ENCODE assay signal across 16 cellular contexts in genomic region chr6:99608059-99608885, GRCh38. TPM values are rescaled to one million over a fixed set of nuclear protein-coding genes. Genes with fewer than 3 reads are reported as not detected.
DNase-seq lines count a peak whose midpoint lies in the region; ATAC-seq, FAIRE-seq and TF ChIP-seq lines count a peak whose summit lies in the region.
"Had no signal": no experiment of that assay in that cellular context is flagged by ENCODE, and none has a peak within 500 bp of the region (broad histone marks: within the 10 kb centered on the region; RNA-seq: fewer than 3 reads in every experiment).

No MANE protein-coding gene starts in this region.

- TF ChIP-seq EP300 in H1 (IDR thresholded peaks at IDR 0.05; ENCODE audit: borderline replicate concordance in 1 of 2, low read depth in 2 of 2, low read length in 2 of 2) = no peak

- H2BK15ac ChIP-seq in IMR-90 (ENCODE audit: low read depth, low read length) = no peak overlapping the region
- no peak overlapping the region for H2BK15ac ChIP-seq in H1 (ENCODE audit: low read length)

- FAIRE-seq in H1 (lab: Jason Lieb, UNC) = no peak

- no peak overlapping the region for H2BK5ac ChIP-seq in IMR-90 (ENCODE audit: low read depth, low read length, poor library complexity, severe bottlenecking)
- H2BK5ac ChIP-seq in H1 (ENCODE audit: low read depth, low read length) = no peak overlapping the region; the same call in 1 of the 2 replicates

- intact Hi-C loops in IMR-90 (cut with micrococcal nuclease) = no loop called here

- H2AK5ac ChIP-seq in IMR-90 (ENCODE audit: low read depth, low read length) = no peak overlapping the region
- H2AK5ac ChIP-seq in H1 (ENCODE audit: low read depth, low read length) = no peak overlapping the region

- no TSS peak for BruUV-seq in IMR-90 (replicated peaks; lab: Mats Ljungman, UMichigan)

- peaks cover 8% of the 10 kb centered on the region for H3K36me3 Mint-ChIP-seq in activated naive CD4-positive, alpha-beta T cell treated with anti-CD3 and anti-CD28 coated beads, Interleukin-2, amount 10 ng/mL, durations not matched to agents 7 days and 5 days
- peaks cover 0 to 35% of the 10 kb centered on the region in 2 donors for H3K36me3 Mint-ChIP-seq in activated naive CD4-positive, alpha-beta T cell treated with anti-CD3 and anti-CD28 coated beads, Interleukin-2, amount 50 U/mL, for 72 hours

- POLR2A ChIA-PET in IMR-90 (lab: Charles Lee; ENCODE audit: unreplicated experiment) (no interaction called here), H1 (lab: Charles Lee; ENCODE audit: partially characterized antibody) (interaction anchor here (0.9 to 3.1 kb wide), 4 partner anchors 12 to 40 kb away, joined by 3 to 18 read pairs (median 4); partner anchors contain the start of gene CCNC)

- H3K27me3 ChIP-seq in IMR-90 (ENCODE audit: control insufficient read depth, insufficient read depth, low read length) = peaks cover 95% of the 10 kb centered on the region
- H3K27me3 ChIP-seq in H1 (replicated peaks in 1 of 4; ENCODE audit: control insufficient read depth in 3 of 4, extremely low read depth in 1 of 4, insufficient read depth in 3 of 4, low read length in 3 of 4) = peaks cover 89 to 100% (median 95%) of the 10 kb centered on the region in 4 experiments

- no peaks in the 10 kb centered on the region for H4K20me1 ChIP-seq in IMR-90 (ENCODE audit: insufficient read depth, low read length)
- H4K20me1 ChIP-seq in H1 (replicated peaks in 1 of 2; ENCODE audit: control insufficient read depth in 1 of 2, insufficient read depth in 2 of 2, low read length in 2 of 2) = peaks cover 18 to 31% of the 10 kb centered on the region in 2 experiments

- H4K8ac ChIP-seq in IMR-90 (ENCODE audit: low read depth in 2 of 2, low read length in 2 of 2) = no peak overlapping the region
- no peak overlapping the region for H4K8ac ChIP-seq in H1 (ENCODE audit: extremely low read depth, insufficient read depth, low read length)

- H3K9me3 Mint-ChIP-seq in activated naive CD4-positive, alpha-beta T cell treated with anti-CD3 and anti-CD28 coated beads, Interleukin-2, amount 10 ng/mL, durations not matched to agents 7 days and 5 days = no peaks in the 10 kb centered on the region
- H3K9me3 Mint-ChIP-seq in activated naive CD4-positive, alpha-beta T cell treated with anti-CD3 and anti-CD28 coated beads, Interleukin-2, amount 50 U/mL, for 72 hours = peaks cover 0 to 6% of the 10 kb centered on the region in 2 donors

- H2AK9ac ChIP-seq in IMR-90 (replicated peaks; ENCODE audit: low read depth, low read length, poor library complexity) = no peak overlapping the region

- H3K9me1 ChIP-seq in IMR-90 (ENCODE audit: insufficient read depth, low read length) = peaks cover 3% of the 10 kb centered on the region

- WGBS in IMR-90 (ENCODE audit: extremely low coverage in 2 of 2, insufficient read length in 1 of 2), 2 experiments = 4% methylated on average over 4 of the region's 29 CpGs; no CpG with 5 or more reads in 1 of the 2 experiments
- WGBS in H1 (ENCODE audit: extremely low coverage in 1 of 2, insufficient coverage in 1 of 2, insufficient read length in 1 of 2, insufficient replicate concordance in 2 of 2, low coverage in 1 of 2, low lambda C conversion rate in 2 of 2, missing lambda C conversion rate in 1 of 2), 2 experiments = 5% methylated on average over 29 of the region's 29 CpGs; no CpG with 5 or more reads in 1 of the 2 experiments

- H3K4me1 Mint-ChIP-seq in activated naive CD4-positive, alpha-beta T cell treated with anti-CD3 and anti-CD28 coated beads, Interleukin-2, amount 10 ng/mL, durations not matched to agents 7 days and 5 days = peaks cover 32% of the 10 kb centered on the region

- H3K4me2 ChIP-seq in IMR-90 (ENCODE audit: low read depth, low read length) (no peak overlapping the region), H1 (ENCODE audit: insufficient read depth in 1 of 2, low read depth in 2 of 2, low read length in 2 of 2) (peak overlapping the region; percentile 43 to 52; a peak in 3 of 4 replicates)
- H3K4me2 ChIP-seq: PC-9 had no signal

- H3K79me1 ChIP-seq in IMR-90 (ENCODE audit: low read depth in 1 of 2, low read length in 2 of 2) = no peaks in the 10 kb centered on the region
- H3K79me1 ChIP-seq in H1 (ENCODE audit: low read depth, low read length) = no peaks in the 10 kb centered on the region

- H3K4ac ChIP-seq in IMR-90 (ENCODE audit: low read depth, low read length) (no peak overlapping the region), H1 (replicated peaks; ENCODE audit: insufficient read length, low read depth, low read length) (no peak overlapping the region)

- no peak overlapping the region for H3K27ac ChIP-seq in IMR-90 (ENCODE audit: insufficient read depth, low read length)
- H3K27ac ChIP-seq in H1 (ENCODE audit: low read depth, low read length) = no peak overlapping the region
- H3K27ac ChIP-seq: PC-9 had no signal

- no peaks in the 10 kb centered on the region for H3K79me2 ChIP-seq in H1 (ENCODE audit: control insufficient read depth in 1 of 2, insufficient read depth in 2 of 2, low read length in 2 of 2)

- no peak overlapping the region for H3K4me3 ChIP-seq in IMR-90 (ENCODE audit: insufficient read depth, low read depth, low read length)
- H3K4me3 ChIP-seq in H1 (ENCODE audit: extremely low read depth in 1 of 4, insufficient read depth in 2 of 4, low read depth in 3 of 4, low read length in 4 of 4) = peak overlapping the region in 1 of 4 experiments; percentile 33; a peak in 2 of 8 replicates
- H3K4me3 ChIP-seq: MG63, PC-9 had no signal

- H3K18ac ChIP-seq in IMR-90 (ENCODE audit: low read depth, low read length) = no peak overlapping the region
- no peak overlapping the region for H3K18ac ChIP-seq in H1 (ENCODE audit: extremely low read depth, low read length)

- H3K27me3 Mint-ChIP-seq in activated naive CD4-positive, alpha-beta T cell treated with anti-CD3 and anti-CD28 coated beads, Interleukin-2, amount 10 ng/mL, durations not matched to agents 7 days and 5 days = peaks cover 97% of the 10 kb centered on the region

- no peak overlapping the region for H3K23ac ChIP-seq in IMR-90 (ENCODE audit: low read depth, low read length)
- no peak overlapping the region for H3K23ac ChIP-seq in H1 (ENCODE audit: insufficient read length)

- H3K27ac Mint-ChIP-seq in activated naive CD4-positive, alpha-beta T cell treated with anti-CD3 and anti-CD28 coated beads, Interleukin-2, amount 10 ng/mL, durations not matched to agents 7 days and 5 days = peak overlapping the region; percentile 37
- H3K27ac Mint-ChIP-seq in activated naive CD4-positive, alpha-beta T cell treated with anti-CD3 and anti-CD28 coated beads, Interleukin-2, amount 50 U/mL, for 72 hours = peak overlapping the region in 1 of 2 donors; percentile 55

- H2BK20ac ChIP-seq in IMR-90 (ENCODE audit: low read depth, low read length) (no peak overlapping the region), H1 (ENCODE audit: low read length) (no peak overlapping the region)

- H3K9me3 ChIP-seq in IMR-90 (ENCODE audit: control insufficient read depth, insufficient read depth, low read length) (peaks cover 17% of the 10 kb centered on the region), H1 (ENCODE audit: insufficient read depth in 2 of 2, low read depth in 1 of 2, low read length in 1 of 2) (no peaks in the 10 kb centered on the region)
- H3K9me3 ChIP-seq: BE2C, MG63 had no signal

- no peak for DNase-seq in activated naive CD4-positive, alpha-beta T cell treated with anti-CD3 and anti-CD28 coated beads, Interleukin-2, amount 10 ng/mL, durations not matched to agents 7 days and 5 days
- no peak for DNase-seq in activated naive CD4-positive, alpha-beta T cell treated with anti-CD3 and anti-CD28 coated beads, Interleukin-2, amount 50 U/mL, for 72 hours (ENCODE audit: low spot score in 2 of 2)
- DNase-seq in IMR-90 (no peak), H1 (ENCODE audit: low read depth in 1 of 2, low spot score in 2 of 2) (peak in 1 of 2 experiments; percentile 58), retina (peak; percentile 39), 8988T (no peak), kidney glomerular epithelial cell (lab: John Stamatoyannopoulos, UW) (no peak)
- DNase-seq: BE2C; CD4-positive, alpha-beta memory T cell; DMS79; GDM1; GOT3; MG63; NCI-H1105; NCI-H1694 treated with DMSO at 0.1 percent for 48 hours; PC-9 had no signal

- TF ChIP-seq CTCF in IMR-90 (conservative IDR thresholded peaks at IDR 0.05; ENCODE audit: low read depth, low read length) = no peak
- no peak for TF ChIP-seq CTCF in H1 (IDR thresholded peaks at IDR 0.05; ENCODE audit: control extremely low read depth in 1 of 3, insufficient read depth in 1 of 3, low read depth in 1 of 3, low read length in 3 of 3)

- no peak for ATAC-seq in activated naive CD4-positive, alpha-beta T cell treated with anti-CD3 and anti-CD28 coated beads, Interleukin-2, amount 50 U/mL, for 72 hours
- no peak for ATAC-seq in IMR-90 (ENCODE audit: low read depth)

- H2AFZ ChIP-seq in IMR-90 (replicated peaks; ENCODE audit: low read length, poor library complexity) = peak overlapping the region; percentile 44
- no peak overlapping the region for H2AFZ ChIP-seq in H1 (ENCODE audit: low read length)
- H2AFZ ChIP-seq: PC-9 had no signal

- H3K23me2 ChIP-seq in H1 (ENCODE audit: low read depth, low read length) = peaks cover 4% of the 10 kb centered on the region; the same call in 1 of the 2 replicates

- H4K91ac ChIP-seq in IMR-90 (ENCODE audit: insufficient read depth, low read depth, low read length) (no peak overlapping the region), H1 (replicated peaks; ENCODE audit: insufficient read length, low read length) (no peak overlapping the region)

- no peaks in the 10 kb centered on the region for H3K36me3 ChIP-seq in IMR-90 (ENCODE audit: control insufficient read depth, insufficient read depth, low read length)
- no peaks in the 10 kb centered on the region; a peak in 1 of 8 replicates for H3K36me3 ChIP-seq in H1 (ENCODE audit: control insufficient read depth in 2 of 4, insufficient read depth in 4 of 4, low read length in 3 of 4)
- H3K36me3 ChIP-seq: BE2C, MG63 had no signal

- TF ChIP-seq RAD21 in IMR-90 (IDR thresholded peaks at IDR 0.05; ENCODE audit: low read length) (no peak), H1 (IDR thresholded peaks at IDR 0.05 in 1 of 2, conservative IDR thresholded peaks at IDR 0.05 in 1 of 2; ENCODE audit: low read depth in 2 of 2, low read length in 2 of 2) (no peak)

- dilution Hi-C loops in IMR-90 (cut with HindIII; ENCODE audit: low sequenced_read_pairs, unreplicated experiment) = no loop called here

- H2BK120ac ChIP-seq in IMR-90 (ENCODE audit: low read depth, low read length) (no peak overlapping the region), H1 (replicated peaks; ENCODE audit: low read depth, low read length) (no peak overlapping the region)

- H3K14ac ChIP-seq in IMR-90 (replicated peaks; ENCODE audit: low read depth, low read length) (no peak overlapping the region), H1 (ENCODE audit: insufficient read length) (no peak overlapping the region)

- H2BK12ac ChIP-seq in H1 (ENCODE audit: low read depth, low read length) = 0 out of 2 replicates have a peak overlapping the region, but pooled peaks have one; percentile 80

- CTCF ChIA-PET in activated naive CD4-positive, alpha-beta T cell treated with anti-CD3 and anti-CD28 coated beads, Interleukin-2, amount 10 ng/mL, durations not matched to agents 7 days and 5 days (lab: Charles Lee) = interaction anchor here (0.6 to 3.6 kb wide), 3 partner anchors 11 to 867 kb away, joined by 3 to 17 read pairs (median 3); no protein-coding TSS in a partner anchor
- CTCF ChIA-PET in IMR-90 (lab: Yijun Ruan, JAX) = interaction anchor here (0.5 kb wide), 1 partner anchor 37 kb away, joined by 3 read pairs; no protein-coding TSS in a partner anchor
- CTCF ChIA-PET in H1 (lab: Charles Lee; ENCODE audit: partially characterized antibody) = interaction anchor here (0.6 to 6.6 kb wide), 12 partner anchors 9 to 779 kb away, joined by 3 to 49 read pairs (median 4); partner anchors contain the start of gene CCNC

- in situ Hi-C loops in IMR-90 (cut with MboI; ENCODE audit: low sequenced_read_pairs) = no loop called here

- H3K56ac ChIP-seq in IMR-90 (ENCODE audit: extremely low read depth, insufficient read depth, low read length) (no peak overlapping the region), H1 (replicated peaks; ENCODE audit: insufficient read length, low read depth, low read length) (no peak overlapping the region)

- H3K4me1 ChIP-seq in IMR-90 (ENCODE audit: control insufficient read depth, insufficient read depth, low read length) (no peaks in the 10 kb centered on the region), H1 (replicated peaks in 1 of 4; ENCODE audit: control insufficient read depth in 3 of 4, insufficient read depth in 4 of 4, low read length in 3 of 4) (peaks cover 0 to 40% (median 15%) of the 10 kb centered on the region in 4 experiments; a peak in 5 of 7 replicates)
- H3K4me1 ChIP-seq: BE2C had no signal

- H3K9ac ChIP-seq in IMR-90 (ENCODE audit: low read depth, low read length) = no peak overlapping the region
- H3K9ac ChIP-seq in H1 (replicated peaks in 1 of 4; ENCODE audit: extremely low read depth in 1 of 4, low read depth in 3 of 4, low read length in 3 of 4) = no peak overlapping the region

- no peak for TF ChIP-seq POLR2A in IMR-90 (IDR thresholded peaks at IDR 0.05; ENCODE audit: low read depth, low read length)
- no peak for TF ChIP-seq POLR2A in H1 (IDR thresholded peaks at IDR 0.05; ENCODE audit: control extremely low read depth in 1 of 2, low read depth in 2 of 2, low read length in 2 of 2)

- H3K4me3 Mint-ChIP-seq in activated naive CD4-positive, alpha-beta T cell treated with anti-CD3 and anti-CD28 coated beads, Interleukin-2, amount 10 ng/mL, durations not matched to agents 7 days and 5 days = peak overlapping the region; percentile 38

- H4K5ac ChIP-seq in IMR-90 (ENCODE audit: low read depth, low read length) = no peak overlapping the region
- no peak overlapping the region for H4K5ac ChIP-seq in H1 (ENCODE audit: insufficient read length, low read depth, low read length)

RNA-seq across cellular contexts. Expression of gene PRDM13, which starts 1.6 kb away (rescaled TPM):
- not detected for total RNA-seq in activated naive CD4-positive, alpha-beta T cell treated with anti-CD3 and anti-CD28 coated beads, Interleukin-2, amount 50 U/mL, for 72 hours
- not detected in 2 replicates for total RNA-seq in IMR-90 (2012; rRNA removed)
- polyA plus RNA-seq in IMR-90 (2012; rRNA removed) = not detected in 2 replicates
- polyA plus RNA-seq in IMR-90 (2012; cell fraction: cytosol; rRNA removed) = not detected in 2 replicates
- polyA plus RNA-seq in IMR-90 (2012; cell fraction: nucleus; rRNA removed; ENCODE audit: low replicate concordance) = not detected in 2 replicates
- total RNA-seq in H1 (2021; fragmentation: NEBNext Ultra II Directional; extraction: Animal tissue kit (Norgen Biotek cat#: 25700)) = 0.09 and 0.13 TPM in 2 replicates
- polyA plus RNA-seq in H1 (2011; rRNA removed) = 0.05 and 0.06 TPM in 2 replicates
- polyA plus RNA-seq in H1 (2011; cell fraction: cytosol; rRNA removed) = 0.10 TPM
- 0.03 TPM for polyA plus RNA-seq in H1 (2011; cell fraction: nucleus; rRNA removed)
- polyA plus RNA-seq in H1 (2012, experiment 1 of 2) = 0.07 to 0.10 TPM in 2 of 4 replicates, not detected in the others
- 0.16 TPM for polyA plus RNA-seq in H1 (2012, experiment 2 of 2)
- 0.10 TPM for polyA plus RNA-seq in H1 (2013, experiment 1 of 2)
- 0.13 TPM for polyA plus RNA-seq in H1 (2013, experiment 2 of 2)
- polyA minus RNA-seq in H1 (2011; rRNA and poly(A)+ RNA removed) = 0.05 TPM in 1 of 2 replicates, not detected in the other
- polyA minus RNA-seq in H1 (2011; cell fraction: cytosol; rRNA and poly(A)+ RNA removed) = not detected
- 0.30 TPM for polyA minus RNA-seq in H1 (2011; cell fraction: nucleus; rRNA and poly(A)+ RNA removed)
- total RNA-seq: CD4-positive, alpha-beta memory T cell; PC-9 had no signal
- polyA plus RNA-seq: CD4-positive, alpha-beta memory T cell had no signal

RNA-seq across cellular contexts. Expression of gene CCNC, which starts 39.8 kb away (rescaled TPM):
- total RNA-seq in activated naive CD4-positive, alpha-beta T cell treated with anti-CD3 and anti-CD28 coated beads, Interleukin-2, amount 50 U/mL, for 72 hours = 10 to 100 TPM; 35.2 to 63.6 TPM
- total RNA-seq in IMR-90 (2012; rRNA removed) = 95.7 and 127 TPM in 2 replicates
- polyA plus RNA-seq in IMR-90 (2012; rRNA removed) (19.8 and 30.1 TPM in 2 replicates), H1 (2011; rRNA removed) (20.1 and 45.4 TPM in 2 replicates)
- 5.4 and 10.6 TPM in 2 replicates for polyA plus RNA-seq in IMR-90 (2012; cell fraction: cytosol; rRNA removed)
- 1.4 and 15.0 TPM in 2 replicates for polyA plus RNA-seq in IMR-90 (2012; cell fraction: nucleus; rRNA removed; ENCODE audit: low replicate concordance)
- total RNA-seq in H1 (2021; fragmentation: NEBNext Ultra II Directional; extraction: Animal tissue kit (Norgen Biotek cat#: 25700)) = 94.5 and 107 TPM in 2 replicates
- polyA plus RNA-seq in H1 (2011; cell fraction: cytosol; rRNA removed) = 53.2 TPM
- 18.5 TPM for polyA plus RNA-seq in H1 (2011; cell fraction: nucleus; rRNA removed)
- polyA plus RNA-seq in H1 (2012, experiment 1 of 2) = 45.0 to 56.3 TPM (median 50.3 TPM) in 4 replicates
- 10.3 TPM for polyA plus RNA-seq in H1 (2012, experiment 2 of 2)
- 59.4 TPM for polyA plus RNA-seq in H1 (2013, experiment 1 of 2)
- polyA plus RNA-seq in H1 (2013, experiment 2 of 2) = 57.2 TPM
- 100.0 and 164 TPM in 2 replicates for polyA minus RNA-seq in H1 (2011; rRNA and poly(A)+ RNA removed)
- polyA minus RNA-seq in H1 (2011; cell fraction: cytosol; rRNA and poly(A)+ RNA removed) = 66.6 TPM
- 52.5 TPM for polyA minus RNA-seq in H1 (2011; cell fraction: nucleus; rRNA and poly(A)+ RNA removed)
